Comparison of ENCODE assay signal across 6 cellular contexts in the genomic region with DNA sequence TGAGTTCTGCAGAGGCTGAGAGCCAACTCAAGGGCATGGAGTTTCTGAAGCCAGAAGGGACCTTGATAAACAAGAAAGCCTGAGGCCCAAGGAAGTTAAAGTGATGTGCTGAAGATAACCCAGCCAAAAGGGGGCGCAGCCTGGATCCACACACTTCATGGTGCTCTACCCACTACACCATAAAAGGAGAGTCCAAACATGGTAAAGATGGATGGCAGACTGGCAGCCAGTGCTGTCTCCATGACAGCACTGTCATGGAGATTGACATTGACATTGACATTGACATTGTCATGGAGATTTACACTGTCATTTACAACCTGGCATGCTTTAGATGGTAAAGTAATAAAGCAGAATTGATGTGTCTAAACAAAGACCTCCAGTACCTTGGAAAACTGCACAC.
DNase-seq lines count a peak whose midpoint lies in the region; ATAC-seq, FAIRE-seq and TF ChIP-seq lines count a peak whose summit lies in the region.
"Not testable (repeated sequence)": the region's sequence is repeated elsewhere in the genome, so short reads cannot be mapped to it uniquely, and the experiment has no call there.

No MANE protein-coding gene starts in this region.

- not testable (repeated sequence) for H3K4ac ChIP-seq in H1 (replicated peaks; ENCODE audit: insufficient read length, low read depth, low read length)

- H3K36me3 ChIP-seq in GM23338 (ENCODE audit: insufficient read depth); H1 (ENCODE audit: control insufficient read depth in 2 of 4, insufficient read depth in 4 of 4, low read length in 3 of 4); pancreas: not testable (repeated sequence)

- not testable (repeated sequence) for TF ChIP-seq POLR2A in H1 (IDR thresholded peaks at IDR 0.05; ENCODE audit: control extremely low read depth in 1 of 2, low read depth in 2 of 2, low read length in 2 of 2)

- ATAC-seq in GM23338 = peak; percentile 62; the same call in 2 of the 3 replicates
- peak; percentile 50 for ATAC-seq in left colon
- not testable (repeated sequence) for ATAC-seq in pancreas

- 100% methylated on average over 1 of the region's 1 CpG; no CpG with 5 or more reads in 1 of the 2 experiments for WGBS in H1 (ENCODE audit: extremely low coverage in 1 of 2, insufficient coverage in 1 of 2, insufficient read length in 1 of 2, insufficient replicate concordance in 2 of 2, low coverage in 1 of 2, low lambda C conversion rate in 2 of 2, missing lambda C conversion rate in 1 of 2), 2 experiments
- WGBS in pancreas, 2 donors = 60 to 71% methylated on average over 1 of the region's 1 CpG

- H3K18ac ChIP-seq in H1 (ENCODE audit: extremely low read depth, low read length) = not testable (repeated sequence)

- not testable (repeated sequence) for H3K4me3 ChIP-seq in GM23338; H1 (ENCODE audit: extremely low read depth in 1 of 4, insufficient read depth in 2 of 4, low read depth in 3 of 4, low read length in 4 of 4); pancreas

- H3K27ac ChIP-seq in GM23338 (ENCODE audit: low read depth); H1 (ENCODE audit: low read depth, low read length); pancreas: not testable (repeated sequence)

- H3K9ac ChIP-seq in H1 (replicated peaks in 1 of 4; ENCODE audit: extremely low read depth in 1 of 4, low read depth in 3 of 4, low read length in 3 of 4) = not testable (repeated sequence)

- H2AFZ ChIP-seq in GM23338; H1 (ENCODE audit: low read length): not testable (repeated sequence)

- not testable (repeated sequence) for H3K23ac ChIP-seq in H1 (ENCODE audit: insufficient read length)

- FAIRE-seq in HTR-8/SVneo (lab: Jason Lieb, UNC) (peak; percentile 74), H1 (lab: Jason Lieb, UNC) (peak; percentile 58), pancreas (lab: Jason Lieb, UNC) (peak; percentile 17)

- not testable (repeated sequence) for H3K4me2 ChIP-seq in GM23338; H1 (ENCODE audit: insufficient read depth in 1 of 2, low read depth in 2 of 2, low read length in 2 of 2)

- intact Hi-C loops in activated CD4-positive, alpha-beta T cell treated with anti-CD3 and anti-CD28 coated beads, Interleukin-2, amount 10 ng/mL, durations not matched to agents 24 days and 14 days (cut with micrococcal nuclease); left colon (cut with DNase I, micrococcal nuclease); pancreas (cut with DNase I): not testable (repeated sequence)

- not testable (repeated sequence) for H3K9me3 ChIP-seq in H1 (ENCODE audit: insufficient read depth in 2 of 2, low read depth in 1 of 2, low read length in 1 of 2); pancreas

- not testable (repeated sequence) for H3K27me3 ChIP-seq in GM23338 (ENCODE audit: insufficient read depth); H1 (replicated peaks in 1 of 4; ENCODE audit: control insufficient read depth in 3 of 4, extremely low read depth in 1 of 4, insufficient read depth in 3 of 4, low read length in 3 of 4); pancreas

- H3K23me2 ChIP-seq in H1 (ENCODE audit: low read depth, low read length) = not testable (repeated sequence)

- H4K5ac ChIP-seq in H1 (ENCODE audit: insufficient read length, low read depth, low read length) = not testable (repeated sequence)

- H3K4me1 Mint-ChIP-seq in GM23338; activated CD4-positive, alpha-beta T cell treated with anti-CD3 and anti-CD28 coated beads, Interleukin-2, amount 10 ng/mL, durations not matched to agents 24 days and 14 days: not testable (repeated sequence)

- DNase-seq in GM23338 (ENCODE audit: low spot score); HTR-8/SVneo (ENCODE audit: insufficient read length, low spot score); H1 (ENCODE audit: low read depth in 1 of 2, low spot score in 2 of 2); left colon; pancreas: not testable (repeated sequence)
- peak; percentile 48 for DNase-seq in activated CD4-positive, alpha-beta T cell treated with anti-CD3 and anti-CD28 coated beads, Interleukin-2, amount 10 ng/mL, durations not matched to agents 24 days and 14 days

- H2BK12ac ChIP-seq in H1 (ENCODE audit: low read depth, low read length) = not testable (repeated sequence)

- not testable (repeated sequence) for H4K20me1 ChIP-seq in GM23338 (replicated peaks; ENCODE audit: insufficient read depth); H1 (replicated peaks in 1 of 2; ENCODE audit: control insufficient read depth in 1 of 2, insufficient read depth in 2 of 2, low read length in 2 of 2)

- not testable (repeated sequence) for H3K79me1 ChIP-seq in H1 (ENCODE audit: low read depth, low read length)

- not testable (repeated sequence) for H3F3A ChIP-seq in GM23338 (replicated peaks; ENCODE audit: low read depth)

- TF ChIP-seq CTCF in GM23338 (conservative IDR thresholded peaks at IDR 0.05; ENCODE audit: low read depth in 2 of 2); H1 (IDR thresholded peaks at IDR 0.05; ENCODE audit: control extremely low read depth in 1 of 3, insufficient read depth in 1 of 3, low read depth in 1 of 3, low read length in 3 of 3); pancreas (IDR thresholded peaks at IDR 0.05): not testable (repeated sequence)

- not testable (repeated sequence) for H3K9me3 Mint-ChIP-seq in GM23338; activated CD4-positive, alpha-beta T cell treated with anti-CD3 and anti-CD28 coated beads, Interleukin-2, amount 10 ng/mL, durations not matched to agents 24 days and 14 days

- not testable (repeated sequence) for H3K27ac Mint-ChIP-seq in GM23338; activated CD4-positive, alpha-beta T cell treated with anti-CD3 and anti-CD28 coated beads, Interleukin-2, amount 10 ng/mL, durations not matched to agents 24 days and 14 days

- CTCF ChIA-PET in H1 (lab: Charles Lee; ENCODE audit: partially characterized antibody) = not testable (repeated sequence)

- not testable (repeated sequence) for H3K27me3 Mint-ChIP-seq in GM23338 (ENCODE audit: insufficient read depth, low read depth, poor library complexity); activated CD4-positive, alpha-beta T cell treated with anti-CD3 and anti-CD28 coated beads, Interleukin-2, amount 10 ng/mL, durations not matched to agents 24 days and 14 days

- H4K91ac ChIP-seq in H1 (replicated peaks; ENCODE audit: insufficient read length, low read length) = not testable (repeated sequence)

- not testable (repeated sequence) for H3K4me3 Mint-ChIP-seq in GM23338; activated CD4-positive, alpha-beta T cell treated with anti-CD3 and anti-CD28 coated beads, Interleukin-2, amount 10 ng/mL, durations not matched to agents 24 days and 14 days

- not testable (repeated sequence) for H2AK5ac ChIP-seq in H1 (ENCODE audit: low read depth, low read length)

- H3K79me2 ChIP-seq in GM23338 (replicated peaks; ENCODE audit: insufficient read depth); H1 (ENCODE audit: control insufficient read depth in 1 of 2, insufficient read depth in 2 of 2, low read length in 2 of 2): not testable (repeated sequence)

- not testable (repeated sequence) for H2BK5ac ChIP-seq in H1 (ENCODE audit: low read depth, low read length)

- not testable (repeated sequence) for TF ChIP-seq RAD21 in H1 (IDR thresholded peaks at IDR 0.05 in 1 of 2, conservative IDR thresholded peaks at IDR 0.05 in 1 of 2; ENCODE audit: low read depth in 2 of 2, low read length in 2 of 2)

- not testable (repeated sequence) for H3K56ac ChIP-seq in H1 (replicated peaks; ENCODE audit: insufficient read length, low read depth, low read length)

- not testable (repeated sequence) for H3K4me1 ChIP-seq in GM23338 (ENCODE audit: insufficient read depth); H1 (replicated peaks in 1 of 4; ENCODE audit: control insufficient read depth in 3 of 4, insufficient read depth in 4 of 4, low read length in 3 of 4); pancreas

- H2BK20ac ChIP-seq in H1 (ENCODE audit: low read length) = not testable (repeated sequence)

- not testable (repeated sequence) for TF ChIP-seq EP300 in H1 (IDR thresholded peaks at IDR 0.05; ENCODE audit: borderline replicate concordance in 1 of 2, low read depth in 2 of 2, low read length in 2 of 2)

- not testable (repeated sequence) for H3K36me3 Mint-ChIP-seq in GM23338 (ENCODE audit: low read depth); activated CD4-positive, alpha-beta T cell treated with anti-CD3 and anti-CD28 coated beads, Interleukin-2, amount 10 ng/mL, durations not matched to agents 24 days and 14 days (ENCODE audit: low read depth)

- H2BK120ac ChIP-seq in H1 (replicated peaks; ENCODE audit: low read depth, low read length) = not testable (repeated sequence)

- POLR2A ChIA-PET in H1 (lab: Charles Lee; ENCODE audit: partially characterized antibody) = not testable (repeated sequence)

- H2BK15ac ChIP-seq in H1 (ENCODE audit: low read length) = not testable (repeated sequence)

- not testable (repeated sequence) for H3K9me2 ChIP-seq in GM23338 (ENCODE audit: insufficient read depth)

- not testable (repeated sequence) for H4K8ac ChIP-seq in H1 (ENCODE audit: extremely low read depth, insufficient read depth, low read length)

- H3K14ac ChIP-seq in H1 (ENCODE audit: insufficient read length) = not testable (repeated sequence)
